16 cellular contexts compared by ENCODE assay signal in genomic region chr3:129347446-129347845, GRCh38.
DNase-seq lines count a peak whose midpoint lies in the region; ATAC-seq and TF ChIP-seq lines count a peak whose summit lies in the region.
"Had no signal": no experiment of that assay in that cellular context is flagged by ENCODE, and none has a peak within 500 bp of the region (broad histone marks: within the 10 kb centered on the region; RNA-seq: fewer than 3 reads in every experiment).

No MANE protein-coding gene starts in this region.

- no peak overlapping the region for H3K4me3 ChIP-seq in MM.1S (ENCODE audit: low read length)

- no peaks in the 10 kb centered on the region for H3K9me3 ChIP-seq in MM.1S (replicated peaks; ENCODE audit: insufficient read depth, low read length)
- H3K9me3 ChIP-seq: Caco-2 had no signal

- no peak for ATAC-seq in Right ventricle myocardium inferior
- no peak for ATAC-seq in GM19463 (IDR thresholded peaks at IDR 0.05; ENCODE audit: unreplicated experiment)

- H3K4me1 Mint-ChIP-seq in nephron (peaks cover 27% of the 10 kb centered on the region), progenitor cell of endocrine pancreas (ENCODE audit: low read depth) (peaks cover 5% of the 10 kb centered on the region)

- no peaks in the 10 kb centered on the region for H3F3A ChIP-seq in MM.1S (ENCODE audit: insufficient read depth, low read length)

- no peaks in the 10 kb centered on the region for H4K20me1 ChIP-seq in MM.1S (ENCODE audit: insufficient read depth, low read length)

- no peaks in the 10 kb centered on the region for H3K4me1 ChIP-seq in MM.1S (ENCODE audit: low read length)
- H3K4me1 ChIP-seq: Caco-2 had no signal

- no peak overlapping the region for H3K27ac ChIP-seq in MM.1S (ENCODE audit: low read length)
- H3K27ac ChIP-seq: C4-2B had no signal

- H3K27ac Mint-ChIP-seq in nephron (peak overlapping the region; percentile 74 to 87 (median 76)), progenitor cell of endocrine pancreas (no peak overlapping the region)

- peak overlapping the region; percentile 47; the same call in 1 of the 2 replicates for H3K4me2 ChIP-seq in MM.1S (ENCODE audit: low read depth, low read length)

- DNase-seq in Right ventricle myocardium inferior (ENCODE audit: missing footprints) (peak; percentile 17), cardiac septum (ENCODE audit: low spot score) (no peak), MM.1S (no peak), progenitor cell of endocrine pancreas (ENCODE audit: low spot score, unreplicated experiment) (no peak)
- no peak for DNase-seq in activated effector memory CD4-positive, alpha-beta T cell treated with anti-CD3 and anti-CD28 coated beads, Interleukin-2, amount 50 U/mL, for 16 hours
- DNase-seq: 8988T; ACHN; Caco-2; CD8-positive, alpha-beta memory T cell; GDM1; GOT3; H9 had no signal

- H3K9me3 Mint-ChIP-seq in nephron (peaks cover 2% of the 10 kb centered on the region), progenitor cell of endocrine pancreas (ENCODE audit: low read depth) (no peaks in the 10 kb centered on the region)
- H3K9me3 Mint-ChIP-seq: CD8-positive, alpha-beta memory T cell; H9 had no signal

- H3K9ac ChIP-seq in MM.1S (ENCODE audit: low read length), result no peak overlapping the region; the same call in 1 of the 2 replicates

- intact Hi-C loops in Right ventricle myocardium inferior (cut with DNase I), result no loop called here
- intact Hi-C loops in cardiac septum (cut with DNase I), result no loop called here

- H3K27me3 ChIP-seq in MM.1S (replicated peaks; ENCODE audit: insufficient read depth, low read length), result 0 out of 2 replicates have a peak, but pooled peaks cover 6% of the 10 kb centered on the region

- no peak for TF ChIP-seq CTCF in MM.1S (IDR thresholded peaks at IDR 0.05; ENCODE audit: low read length)
- TF ChIP-seq CTCF in nephron (IDR thresholded peaks at IDR 0.05; ENCODE audit: unreplicated experiment in 3 of 3), result no peak
- TF ChIP-seq CTCF in progenitor cell of endocrine pancreas (IDR thresholded peaks at IDR 0.05; ENCODE audit: unreplicated experiment), result no peak

- no peaks in the 10 kb centered on the region for H3K79me2 ChIP-seq in MM.1S (ENCODE audit: low read length)

- H3K36me3 Mint-ChIP-seq in nephron (ENCODE audit: low read depth) (no peaks in the 10 kb centered on the region), progenitor cell of endocrine pancreas (ENCODE audit: insufficient read depth) (no peaks in the 10 kb centered on the region)
- H3K36me3 Mint-ChIP-seq: CD8-positive, alpha-beta memory T cell had no signal

- peak overlapping the region; percentile 55 for H2AFZ ChIP-seq in MM.1S (ENCODE audit: low read length)

- H3K4me3 Mint-ChIP-seq in nephron (no peak overlapping the region), progenitor cell of endocrine pancreas (ENCODE audit: low read depth) (no peak overlapping the region)
- H3K4me3 Mint-ChIP-seq: CD8-positive, alpha-beta memory T cell; H9; IgD-negative memory B cell had no signal

- no peaks in the 10 kb centered on the region for H3K36me3 ChIP-seq in MM.1S (replicated peaks; ENCODE audit: insufficient read depth, low read length)

- H3K27me3 Mint-ChIP-seq in nephron (ENCODE audit: low read depth), result peaks cover 18% of the 10 kb centered on the region
- H3K27me3 Mint-ChIP-seq in progenitor cell of endocrine pancreas, result peaks cover 17% of the 10 kb centered on the region

- no peaks in the 10 kb centered on the region for H3K9me2 ChIP-seq in MM.1S (replicated peaks; ENCODE audit: insufficient read depth, low read length)
